ENCODE assay signal across 8 cellular contexts in genomic region chr20:41617931-41618806, GRCh38. TPM values are rescaled to one million over a fixed set of nuclear protein-coding genes. Genes with fewer than 3 reads are reported as not detected.
DNase-seq lines count a peak whose midpoint lies in the region; ATAC-seq, FAIRE-seq and TF ChIP-seq lines count a peak whose summit lies in the region.

CHD6 (minus strand) TSS chr20:41618377; CDS start chr20:41551337, 67,040 bp downstream.

- WGBS in psoas muscle, 3 donors: 0 to 1% (median 0%) methylated on average over 47 to 98 of the region's 98 CpGs

- H3K36me3 ChIP-seq in right atrium auricular region (no peaks in the 10 kb centered on the region), psoas muscle (ENCODE audit: insufficient read depth in 1 of 2, low read depth in 1 of 2) (no peaks in the 10 kb centered on the region)

- H3K4me3 ChIP-seq in right atrium auricular region (peak within 1 kb of the TSS; percentile 65 to 77), psoas muscle (peak within 1 kb of the TSS; percentile 79)

- peaks cover 28% of the 10 kb centered on the region for H3K4me1 Mint-ChIP-seq in T-helper 1 cell treated with Interleukin-12 subunit alpha and Interleukin-12 subunit beta and Interleukin-4 antibody, amounts not matched to agents 30 μg/mL and 1 μg/mL, for 36 hours (ENCODE audit: low read depth)

- H3K27ac ChIP-seq in right atrium auricular region (peak within 1 kb of the TSS; percentile 73 to 80), psoas muscle (peak within 1 kb of the TSS; percentile 80)

- H3K27ac Mint-ChIP-seq in T-helper 1 cell treated with Interleukin-12 subunit alpha and Interleukin-12 subunit beta and Interleukin-4 antibody, amounts not matched to agents 30 μg/mL and 1 μg/mL, for 36 hours: peak within 1 kb of the TSS; percentile 78

- DNase-seq in GM13977 (ENCODE audit: low spot score) (peak; percentile 99), NCI-H1694 (lab: John Stamatoyannopoulos, UW) (peak; percentile 97), amygdala (lab: John Stamatoyannopoulos, UW) (peak; percentile 77 to 100 (median 99)), right atrium auricular region (ENCODE audit: low spot score) (peak; percentile 99), psoas muscle (peak; percentile 100), urothelium cell line (ENCODE audit: low spot score) (peak; percentile 99)

- FAIRE-seq in urothelium cell line (lab: Jason Lieb, UNC): peak; percentile 94

- ATAC-seq in HG02884 (IDR thresholded peaks at IDR 0.05; ENCODE audit: unreplicated experiment): peak; percentile 98
- ATAC-seq in psoas muscle: peak; percentile 98 to 100 (median 99)

- no peaks in the 10 kb centered on the region for H3K9me3 ChIP-seq in right atrium auricular region
- H3K9me3 ChIP-seq in psoas muscle: no peaks in the 10 kb centered on the region

- H3K4me1 ChIP-seq in right atrium auricular region: peaks cover 0 to 38% of the 10 kb centered on the region in 2 donors
- peaks cover 26% of the 10 kb centered on the region for H3K4me1 ChIP-seq in psoas muscle

- in situ Hi-C loops in GM13977 (cut with MboI; ENCODE audit: low pct_unique_long_range_greater_than_20kb, low sequenced_read_pairs, unreplicated experiment): no loop called here

- H3K9me3 Mint-ChIP-seq in T-helper 1 cell treated with Interleukin-12 subunit alpha and Interleukin-12 subunit beta and Interleukin-4 antibody, amounts not matched to agents 30 μg/mL and 1 μg/mL, for 36 hours: no peaks in the 10 kb centered on the region

- TF ChIP-seq CTCF in GM13977 (IDR thresholded peaks at IDR 0.05; ENCODE audit: extremely low read depth, insufficient read depth, missing control alignments): no peak
- TF ChIP-seq CTCF in right atrium auricular region (IDR thresholded peaks at IDR 0.05): no peak
- TF ChIP-seq CTCF in psoas muscle (IDR thresholded peaks at IDR 0.05): no peak

- H3K27me3 Mint-ChIP-seq in T-helper 1 cell treated with Interleukin-12 subunit alpha and Interleukin-12 subunit beta and Interleukin-4 antibody, amounts not matched to agents 30 μg/mL and 1 μg/mL, for 36 hours (ENCODE audit: low read depth): peaks cover 22% of the 10 kb centered on the region

- H3K36me3 Mint-ChIP-seq in T-helper 1 cell treated with Interleukin-12 subunit alpha and Interleukin-12 subunit beta and Interleukin-4 antibody, amounts not matched to agents 30 μg/mL and 1 μg/mL, for 36 hours (ENCODE audit: low read depth): no peaks in the 10 kb centered on the region

- H3K27me3 ChIP-seq in right atrium auricular region (no peaks in the 10 kb centered on the region), psoas muscle (ENCODE audit: insufficient read depth in 3 of 3, low read length in 2 of 3) (no peaks in the 10 kb centered on the region)

- intact Hi-C loops in psoas muscle (cut with DNase I): loop anchor here (5.0 to 10.0 kb wide), 3 partner anchors 74 to 103 kb away; no protein-coding TSS in a partner anchor

- H3K4me3 Mint-ChIP-seq in T-helper 1 cell treated with Interleukin-12 subunit alpha and Interleukin-12 subunit beta and Interleukin-4 antibody, amounts not matched to agents 30 μg/mL and 1 μg/mL, for 36 hours: peak within 1 kb of the TSS; percentile 91

RNA-seq across cellular contexts. Expression of gene CHD6, which starts in this region (rescaled TPM):
- 10 to 100 TPM; 22.2 to 27.4 TPM for total RNA-seq in right atrium auricular region
- total RNA-seq in psoas muscle: 10 to 100 TPM; 17.2 to 30.4 (median 19.5) TPM
- polyA plus RNA-seq in psoas muscle: 10 to 100 TPM in 1 of 3 donors, 1 to 10 TPM in 2; 1.7 to 12.3 (median 2.4) TPM

Comparison
In these comparisons a context has a peak if more than half of its experiments do, and no peak if none do; other contexts are left out.
1. Peak in every context shown above with its lines: DNase-seq, ATAC-seq, H3K4me3 ChIP-seq and H3K27ac ChIP-seq.